ENCODE assay signal across 27 cellular contexts in the genomic region with DNA sequence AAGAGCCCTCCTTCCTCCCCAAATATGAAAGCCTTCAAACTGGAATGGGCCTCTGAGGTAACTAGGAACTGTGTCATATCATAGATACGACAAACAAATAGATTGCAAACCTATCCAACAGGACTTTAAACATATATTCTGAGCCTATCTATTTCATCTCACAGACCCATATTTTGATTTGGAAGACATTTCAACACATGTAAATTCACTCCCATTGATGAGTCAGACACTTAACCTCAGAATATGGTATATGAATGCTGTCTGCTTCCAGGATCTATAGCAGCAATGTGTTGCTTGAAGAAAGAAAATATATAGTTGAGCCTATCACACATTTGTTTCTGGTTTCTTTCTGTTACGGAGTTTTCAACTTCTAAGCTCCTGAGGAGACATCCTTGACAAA.
"Had no signal": no experiment of that assay in that cellular context is flagged by ENCODE, and none has a peak within 500 bp of the region (broad histone marks: within the 10 kb centered on the region; RNA-seq: fewer than 3 reads in every experiment).

No MANE protein-coding gene starts in this region.

- ATAC-seq: gastroesophageal sphincter; left cardiac atrium; lower lobe of right lung; natural killer cell treated with Interleukin-12 subunit alpha and Interleukin-12 subunit beta and Interleukin-15 and Interleukin-18, amount 100 ng/mL, for 72 hours had no signal

- DNase-seq: cortex of kidney; effector memory CD4-positive, alpha-beta T cell; foreskin fibroblast; glutamatergic neuron; immature natural killer cell; kidney; left cardiac atrium; left ventricle myocardium inferior; lower lobe of right lung; mesenchymal stem cell; midbrain; nucleus accumbens; ovary; sigmoid colon; stimulated activated CD4-positive, alpha-beta T cell treated with anti-CD3 and anti-CD28 coated beads, Interleukin-2, amount 100 ng/mL, for 24 hours; stimulated activated CD4-positive, alpha-beta T cell treated with anti-CD3 and anti-CD28 coated beads, Interleukin-4, amount 100 ng/mL, for 4 hours; stimulated activated naive CD4-positive, alpha-beta T cell; stomach; substantia nigra; transverse colon had no signal

- H3K4me3 ChIP-seq: esophagus muscularis mucosa, gastroesophageal sphincter, left ventricle myocardium inferior, lower lobe of right lung, neural progenitor cell, ovary, right atrium auricular region, sigmoid colon, skin epidermis, stomach, thoracic aorta, transverse colon had no signal
